Comparison of ENCODE assay signal across 19 cellular contexts in genomic region chr4:168398188-168398587, GRCh38.
"Had no signal": no experiment of that assay in that cellular context is flagged by ENCODE, and none has a peak within 500 bp of the region (broad histone marks: within the 10 kb centered on the region; RNA-seq: fewer than 3 reads in every experiment).

No MANE protein-coding gene starts in this region.

- H3K4me3 ChIP-seq: coronary artery, dorsolateral prefrontal cortex, esophagus muscularis mucosa, gastroesophageal sphincter, heart left ventricle, hepatocyte, left lung, lower lobe of right lung, mucosa of descending colon had no signal

- DNase-seq: dermis blood vessel endothelial cell; dorsolateral prefrontal cortex; effector CD4-positive, alpha-beta T cell; effector memory CD4-positive, alpha-beta T cell; foreskin keratinocyte; hypothalamus; immature natural killer cell; islet precursor cell; left cardiac atrium; left ventricle myocardium superior; lower lobe of right lung; mesenchymal stem cell; mucosa of descending colon had no signal

- H3K9me3 ChIP-seq: esophagus muscularis mucosa, gastroesophageal sphincter, heart left ventricle, left lung, lower lobe of right lung, mucosa of descending colon had no signal

- H3K27ac ChIP-seq: coronary artery, dorsolateral prefrontal cortex, esophagus muscularis mucosa, foreskin keratinocyte, gastroesophageal sphincter, heart left ventricle, hepatocyte, left lung, lower lobe of right lung had no signal

- H3K27me3 ChIP-seq: dorsolateral prefrontal cortex, esophagus muscularis mucosa, foreskin keratinocyte, gastroesophageal sphincter, heart left ventricle, hepatocyte, left lung had no signal

- ATAC-seq: foreskin keratinocyte, gastroesophageal sphincter, left cardiac atrium, left lung, left ventricle myocardium superior, mucosa of descending colon had no signal

- H3K4me1 ChIP-seq: esophagus muscularis mucosa, foreskin keratinocyte, gastroesophageal sphincter, heart left ventricle, left lung, lower lobe of right lung had no signal
